ENCODE assay signal across 21 cellular contexts in the genomic region with DNA sequence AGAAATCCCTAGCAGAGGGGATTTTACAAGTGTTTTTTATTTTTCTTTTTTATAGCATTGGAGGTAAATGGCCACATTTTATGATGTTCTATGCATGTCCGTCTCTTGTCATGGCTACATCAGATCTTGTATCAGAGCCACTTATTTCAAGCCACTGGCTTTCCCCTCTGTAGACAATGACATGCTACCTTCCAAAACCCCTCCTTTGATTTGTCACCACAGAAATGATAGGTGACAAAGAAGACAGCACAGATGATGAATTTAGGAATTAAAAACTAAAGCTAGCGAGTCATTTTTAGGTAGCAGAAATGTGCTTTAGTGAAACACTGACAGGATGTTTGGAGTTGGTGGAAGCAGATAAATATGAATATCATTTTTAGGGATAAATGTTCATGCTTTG. TPM values are rescaled to one million over a fixed set of nuclear protein-coding genes. Genes with fewer than 3 reads are reported as not detected.
DNase-seq lines count a peak whose midpoint lies in the region; ATAC-seq and TF ChIP-seq lines count a peak whose summit lies in the region.
"Had no signal": no experiment of that assay in that cellular context is flagged by ENCODE, and none has a peak within 500 bp of the region (broad histone marks: within the 10 kb centered on the region; RNA-seq: fewer than 3 reads in every experiment).

No MANE protein-coding gene starts in this region.

- H3K4me1 ChIP-seq in CD4-positive, alpha-beta memory T cell (ENCODE audit: insufficient read depth, low read length) = peaks cover 70% of the 10 kb centered on the region

- no peaks in the 10 kb centered on the region for H3K27me3 ChIP-seq in CD4-positive, alpha-beta memory T cell (ENCODE audit: insufficient read depth, low read length)
- H3K27me3 ChIP-seq: cardiac muscle cell, SJCRH30, transverse colon had no signal

- H3K27ac ChIP-seq in CD4-positive, alpha-beta memory T cell (ENCODE audit: low read depth, low read length) = no peak overlapping the region
- H3K27ac ChIP-seq: cardiac muscle cell, SJCRH30 had no signal

- no peaks in the 10 kb centered on the region for H3K9me3 Mint-ChIP-seq in activated CD8-positive, alpha-beta T cell treated with anti-CD3 and anti-CD28 coated beads for 36 hours
- no peaks in the 10 kb centered on the region for H3K9me3 Mint-ChIP-seq in activated CD8-positive, alpha-beta T cell treated with anti-CD3 and anti-CD28 coated beads, Interleukin-2, amount 10 ng/mL, durations not matched to agents 7 days and 5 days (ENCODE audit: insufficient read depth)
- H3K9me3 Mint-ChIP-seq in CD4-positive, alpha-beta memory T cell = peaks cover 0 to under 1% (median 0%) of the 10 kb centered on the region in 8 donors
- no peaks in the 10 kb centered on the region for H3K9me3 Mint-ChIP-seq in activated T-helper 17 cell treated with anti-CD3 and anti-CD28 coated beads, Interleukin-2, amount 50 U/mL, for 72 hours
- H3K9me3 Mint-ChIP-seq in nephron = peaks cover under 1% of the 10 kb centered on the region
- H3K9me3 Mint-ChIP-seq: activated naive CD4-positive, alpha-beta T cell treated with anti-CD3 and anti-CD28 coated beads, Interleukin-2, amount 50 U/mL, for 24 hours; dendritic cell treated with granulocyte-macrophage colony-stimulating factor and Interleukin-4, amounts not matched to agents 40 ng/mL and 50 ng/mL, for 4 days; naive B cell had no signal

- H3K9me3 ChIP-seq in CD4-positive, alpha-beta memory T cell (ENCODE audit: control insufficient read depth in 1 of 2, low read length in 2 of 2) = no peaks in the 10 kb centered on the region
- H3K9me3 ChIP-seq: Caco-2, SJCRH30, transverse colon had no signal

- H3K36me3 ChIP-seq in CD4-positive, alpha-beta memory T cell (ENCODE audit: insufficient read depth, low read length) = no peaks in the 10 kb centered on the region
- H3K36me3 ChIP-seq: cardiac muscle cell, SJCRH30, transverse colon had no signal

- no peaks in the 10 kb centered on the region for H3K27me3 Mint-ChIP-seq in activated CD8-positive, alpha-beta T cell treated with anti-CD3 and anti-CD28 coated beads for 36 hours
- peaks cover 2% of the 10 kb centered on the region for H3K27me3 Mint-ChIP-seq in activated CD8-positive, alpha-beta T cell treated with anti-CD3 and anti-CD28 coated beads, Interleukin-2, amount 10 ng/mL, durations not matched to agents 7 days and 5 days (ENCODE audit: low read depth)
- H3K27me3 Mint-ChIP-seq in CD4-positive, alpha-beta memory T cell = no peaks in the 10 kb centered on the region
- no peaks in the 10 kb centered on the region for H3K27me3 Mint-ChIP-seq in activated T-helper 17 cell treated with anti-CD3 and anti-CD28 coated beads, Interleukin-2, amount 50 U/mL, for 72 hours
- H3K27me3 Mint-ChIP-seq in nephron (ENCODE audit: low read depth) = no peaks in the 10 kb centered on the region
- H3K27me3 Mint-ChIP-seq: B cell; dendritic cell treated with granulocyte-macrophage colony-stimulating factor and Interleukin-4, amounts not matched to agents 40 ng/mL and 50 ng/mL, for 4 days; naive B cell had no signal

- H3K4me3 Mint-ChIP-seq in activated CD8-positive, alpha-beta T cell treated with anti-CD3 and anti-CD28 coated beads for 36 hours = no peak overlapping the region
- H3K4me3 Mint-ChIP-seq in activated CD8-positive, alpha-beta T cell treated with anti-CD3 and anti-CD28 coated beads, Interleukin-2, amount 10 ng/mL, durations not matched to agents 7 days and 5 days = no peak overlapping the region
- H3K4me3 Mint-ChIP-seq in CD4-positive, alpha-beta memory T cell = peak overlapping the region in 2 of 8 donors; percentile 8 to 56
- H3K4me3 Mint-ChIP-seq in activated T-helper 17 cell treated with anti-CD3 and anti-CD28 coated beads, Interleukin-2, amount 50 U/mL, for 72 hours = peak overlapping the region; percentile 49
- no peak overlapping the region for H3K4me3 Mint-ChIP-seq in nephron
- H3K4me3 Mint-ChIP-seq: activated naive CD4-positive, alpha-beta T cell treated with anti-CD3 and anti-CD28 coated beads, Interleukin-2, amount 50 U/mL, for 24 hours; B cell; dendritic cell treated with granulocyte-macrophage colony-stimulating factor and Interleukin-4, amounts not matched to agents 40 ng/mL and 50 ng/mL, for 4 days; naive B cell had no signal

- no peak overlapping the region for H3K27ac Mint-ChIP-seq in activated CD8-positive, alpha-beta T cell treated with anti-CD3 and anti-CD28 coated beads for 36 hours
- H3K27ac Mint-ChIP-seq in activated CD8-positive, alpha-beta T cell treated with anti-CD3 and anti-CD28 coated beads, Interleukin-2, amount 10 ng/mL, durations not matched to agents 7 days and 5 days = no peak overlapping the region
- peak overlapping the region in 5 of 7 donors; percentile 29 to 61 (median 49) for H3K27ac Mint-ChIP-seq in CD4-positive, alpha-beta memory T cell
- peak overlapping the region; percentile 9 for H3K27ac Mint-ChIP-seq in activated T-helper 17 cell treated with anti-CD3 and anti-CD28 coated beads, Interleukin-2, amount 50 U/mL, for 72 hours
- peak overlapping the region; percentile 61 to 78 (median 67) for H3K27ac Mint-ChIP-seq in nephron
- H3K27ac Mint-ChIP-seq: activated naive CD4-positive, alpha-beta T cell treated with anti-CD3 and anti-CD28 coated beads, Interleukin-2, amount 50 U/mL, for 24 hours; B cell; dendritic cell treated with granulocyte-macrophage colony-stimulating factor and Interleukin-4, amounts not matched to agents 40 ng/mL and 50 ng/mL, for 4 days; naive B cell had no signal

- ATAC-seq in activated CD8-positive, alpha-beta T cell treated with anti-CD3 and anti-CD28 coated beads for 36 hours = peak; percentile 28
- no peak for ATAC-seq in activated CD8-positive, alpha-beta T cell treated with anti-CD3 and anti-CD28 coated beads, Interleukin-2, amount 10 ng/mL, durations not matched to agents 7 days and 5 days
- ATAC-seq in activated T-helper 17 cell treated with anti-CD3 and anti-CD28 coated beads, Interleukin-2, amount 50 U/mL, for 72 hours (replicated peaks) = peak; percentile 56
- no peak for ATAC-seq in HG02610 (IDR thresholded peaks at IDR 0.05; ENCODE audit: unreplicated experiment)
- ATAC-seq in GM21447 (IDR thresholded peaks at IDR 0.05; ENCODE audit: unreplicated experiment) = no peak

- no peak overlapping the region for H3K4me3 ChIP-seq in CD4-positive, alpha-beta memory T cell (ENCODE audit: low read length in 2 of 2)
- H3K4me3 ChIP-seq: cardiac muscle cell, SJCRH30, transverse colon had no signal

- peaks cover 53% of the 10 kb centered on the region for H3K4me1 Mint-ChIP-seq in activated CD8-positive, alpha-beta T cell treated with anti-CD3 and anti-CD28 coated beads for 36 hours (ENCODE audit: low read depth)
- peaks cover 43% of the 10 kb centered on the region for H3K4me1 Mint-ChIP-seq in activated CD8-positive, alpha-beta T cell treated with anti-CD3 and anti-CD28 coated beads, Interleukin-2, amount 10 ng/mL, durations not matched to agents 7 days and 5 days (ENCODE audit: low read depth)
- peaks cover 34 to 68% (median 53%) of the 10 kb centered on the region in 4 donors for H3K4me1 Mint-ChIP-seq in CD4-positive, alpha-beta memory T cell
- peaks cover 32% of the 10 kb centered on the region for H3K4me1 Mint-ChIP-seq in activated T-helper 17 cell treated with anti-CD3 and anti-CD28 coated beads, Interleukin-2, amount 50 U/mL, for 72 hours
- H3K4me1 Mint-ChIP-seq in nephron = peaks cover 68% of the 10 kb centered on the region
- H3K4me1 Mint-ChIP-seq: B cell, naive B cell had no signal

- POLR2A ChIA-PET in activated CD8-positive, alpha-beta T cell treated with anti-CD3 and anti-CD28 coated beads for 36 hours (lab: Charles Lee) = no interaction called here
- POLR2A ChIA-PET in activated CD8-positive, alpha-beta T cell treated with anti-CD3 and anti-CD28 coated beads, Interleukin-2, amount 10 ng/mL, durations not matched to agents 7 days and 5 days (lab: Charles Lee) = no interaction called here
- POLR2A ChIA-PET in CD4-positive, alpha-beta memory T cell (lab: Charles Lee; ENCODE audit: partially characterized antibody) = interaction anchor here (0.7 to 2.5 kb wide), 3 partner anchors 9 to 133 kb away, joined by 3 to 9 read pairs (median 3); partner anchors contain the start of gene TMX4

- TF ChIP-seq CTCF in activated CD8-positive, alpha-beta T cell treated with anti-CD3 and anti-CD28 coated beads for 36 hours (IDR thresholded peaks at IDR 0.05) = no peak
- TF ChIP-seq CTCF in nephron (IDR thresholded peaks at IDR 0.05; ENCODE audit: unreplicated experiment in 3 of 3) = no peak

- no peaks in the 10 kb centered on the region for H3K36me3 Mint-ChIP-seq in activated CD8-positive, alpha-beta T cell treated with anti-CD3 and anti-CD28 coated beads for 36 hours (ENCODE audit: low read depth)
- no peaks in the 10 kb centered on the region for H3K36me3 Mint-ChIP-seq in activated CD8-positive, alpha-beta T cell treated with anti-CD3 and anti-CD28 coated beads, Interleukin-2, amount 10 ng/mL, durations not matched to agents 7 days and 5 days (ENCODE audit: low read depth)
- H3K36me3 Mint-ChIP-seq in CD4-positive, alpha-beta memory T cell = no peaks in the 10 kb centered on the region
- H3K36me3 Mint-ChIP-seq in activated T-helper 17 cell treated with anti-CD3 and anti-CD28 coated beads, Interleukin-2, amount 50 U/mL, for 72 hours (ENCODE audit: low read depth) = no peaks in the 10 kb centered on the region
- peaks cover 6% of the 10 kb centered on the region for H3K36me3 Mint-ChIP-seq in nephron (ENCODE audit: low read depth)
- H3K36me3 Mint-ChIP-seq: activated naive CD4-positive, alpha-beta T cell treated with anti-CD3 and anti-CD28 coated beads, Interleukin-2, amount 50 U/mL, for 24 hours; naive B cell had no signal

- CTCF ChIA-PET in activated CD8-positive, alpha-beta T cell treated with anti-CD3 and anti-CD28 coated beads for 36 hours (lab: Charles Lee) = interaction anchor here (0.9 to 3.4 kb wide), 4 partner anchors 20 to 569 kb away, joined by 3 to 12 read pairs (median 5); no protein-coding TSS in a partner anchor
- CTCF ChIA-PET in activated CD8-positive, alpha-beta T cell treated with anti-CD3 and anti-CD28 coated beads, Interleukin-2, amount 10 ng/mL, durations not matched to agents 7 days and 5 days (lab: Charles Lee) = interaction anchor here (0.8 kb wide), 1 partner anchor 85 kb away, joined by 3 read pairs; no protein-coding TSS in a partner anchor
- CTCF ChIA-PET in CD4-positive, alpha-beta memory T cell (lab: Charles Lee; ENCODE audit: partially characterized antibody) = interaction anchor here (0.8 kb wide), 1 partner anchor 9 kb away, joined by 3 read pairs; no protein-coding TSS in a partner anchor

- no peak for DNase-seq in activated CD8-positive, alpha-beta T cell treated with anti-CD3 and anti-CD28 coated beads for 36 hours
- no peak for DNase-seq in activated CD8-positive, alpha-beta T cell treated with anti-CD3 and anti-CD28 coated beads, Interleukin-2, amount 10 ng/mL, durations not matched to agents 7 days and 5 days
- no peak for DNase-seq in CD4-positive, alpha-beta memory T cell
- DNase-seq in globus pallidus (ENCODE audit: low spot score) = no peak
- DNase-seq: activated CD4-positive, CD25-positive, alpha-beta regulatory T cell treated with anti-CD3 and anti-CD28 coated beads, Interleukin-2, amount 50 U/mL, for 72 hours; Caco-2; mesendoderm; naive B cell; NCI-H1436 treated with DMSO at 0.1 percent for 48 hours; NCI-H748 treated with DMSO at 0.1 percent for 48 hours; retina; transverse colon had no signal

- intact Hi-C loops in activated CD8-positive, alpha-beta T cell treated with anti-CD3 and anti-CD28 coated beads for 36 hours (cut with micrococcal nuclease) = no loop called here
- intact Hi-C loops in CD4-positive, alpha-beta memory T cell (cut with micrococcal nuclease) = loop anchor here (1.0 to 5.0 kb wide), 3 partner anchors 21 to 131 kb away; partner anchors contain the start of gene PLCB1

RNA-seq across cellular contexts. Expression of gene PLCB1, which starts 20.8 kb away (rescaled TPM):
- total RNA-seq in activated CD8-positive, alpha-beta T cell treated with anti-CD3 and anti-CD28 coated beads for 36 hours = 1 to 10 TPM; 3.1 to 3.6 TPM
- 1 to 10 TPM in 1 of 2 experiments, under 1 TPM in 1; 0.63 to 1.5 TPM for total RNA-seq in activated CD8-positive, alpha-beta T cell treated with anti-CD3 and anti-CD28 coated beads, Interleukin-2, amount 10 ng/mL, durations not matched to agents 7 days and 5 days
- 1 to 10 TPM; 9.5 to 9.6 TPM for total RNA-seq in CD4-positive, alpha-beta memory T cell
- 1 to 10 TPM; 5.5 to 6.9 TPM for polyA plus RNA-seq in CD4-positive, alpha-beta memory T cell
- 1 to 10 TPM; 1.8 to 3.0 TPM for total RNA-seq in activated T-helper 17 cell treated with anti-CD3 and anti-CD28 coated beads, Interleukin-2, amount 50 U/mL, for 72 hours

Comparison
In these comparisons a context has a peak if more than half of its experiments do, and no peak if none do; other contexts are left out.
1. ATAC-seq: peak in activated CD8-positive, alpha-beta T cell treated with anti-CD3 and anti-CD28 coated beads for 36 hours (single experiment) and activated T-helper 17 cell treated with anti-CD3 and anti-CD28 coated beads, Interleukin-2, amount 50 U/mL, for 72 hours (single experiment); none in activated CD8-positive, alpha-beta T cell treated with anti-CD3 and anti-CD28 coated beads, Interleukin-2, amount 10 ng/mL, durations not matched to agents 7 days and 5 days (single experiment), HG02610 (single experiment) and GM21447 (single experiment).
2. H3K27ac Mint-ChIP-seq: peak in CD4-positive, alpha-beta memory T cell (5 of 7), activated T-helper 17 cell treated with anti-CD3 and anti-CD28 coated beads, Interleukin-2, amount 50 U/mL, for 72 hours (single experiment) and nephron (3 of 3); none in activated CD8-positive, alpha-beta T cell treated with anti-CD3 and anti-CD28 coated beads for 36 hours (single experiment) and activated CD8-positive, alpha-beta T cell treated with anti-CD3 and anti-CD28 coated beads, Interleukin-2, amount 10 ng/mL, durations not matched to agents 7 days and 5 days (single experiment).